Comparison of ENCODE assay signal across 8 cellular contexts in genomic region chr1:97849350-97850339, GRCh38.
DNase-seq lines count a peak whose midpoint lies in the region; ATAC-seq and TF ChIP-seq lines count a peak whose summit lies in the region.

No MANE protein-coding gene starts in this region.

- no peak overlapping the region for H3K56ac ChIP-seq in mesendoderm (ENCODE audit: low read length)

- H3K27me3 ChIP-seq in neutrophil (no peaks in the 10 kb centered on the region), mesendoderm (ENCODE audit: insufficient read depth, low read length, poor library complexity) (no peaks in the 10 kb centered on the region), dorsolateral prefrontal cortex (no peaks in the 10 kb centered on the region)

- H3K9ac ChIP-seq in mesendoderm (ENCODE audit: low read length): no peak overlapping the region

- peak; percentile 40 for ATAC-seq in GM19035 (IDR thresholded peaks at IDR 0.05; ENCODE audit: unreplicated experiment)

- no peak overlapping the region for H2BK5ac ChIP-seq in mesendoderm (ENCODE audit: low read length)

- no peak overlapping the region for H4K5ac ChIP-seq in mesendoderm (ENCODE audit: low read length)

- no peak overlapping the region for H3K18ac ChIP-seq in mesendoderm (ENCODE audit: low read length)

- H3K23ac ChIP-seq in mesendoderm (ENCODE audit: low read length): no peak overlapping the region

- H3K27ac ChIP-seq in neutrophil: peak overlapping the region; percentile 74
- H3K27ac ChIP-seq in mesendoderm (ENCODE audit: low read depth, low read length): no peak overlapping the region
- peak overlapping the region in 11 of 59 donors; percentile 2 to 32 (median 18) for H3K27ac ChIP-seq in dorsolateral prefrontal cortex

- TF ChIP-seq CTCF in astrocyte of the cerebellum (IDR thresholded peaks at IDR 0.05; ENCODE audit: low read depth, low read length, missing control alignments): no peak
- no peak for TF ChIP-seq CTCF in neutrophil (IDR thresholded peaks at IDR 0.05)
- TF ChIP-seq CTCF in dorsolateral prefrontal cortex (IDR thresholded peaks at IDR 0.05 in 54 of 56, conservative IDR thresholded peaks at IDR 0.05 in 2 of 56; ENCODE audit: low read depth in 1 of 56, partially characterized antibody in 56 of 56): no peak

- no peak overlapping the region for H2AK5ac ChIP-seq in mesendoderm (ENCODE audit: low read length)

- H3K79me2 ChIP-seq in mesendoderm (ENCODE audit: control insufficient read depth, insufficient read depth, low read length): no peaks in the 10 kb centered on the region

- no peak overlapping the region for H2BK15ac ChIP-seq in mesendoderm (replicated peaks; ENCODE audit: low read depth)

- no peak overlapping the region for H3K4ac ChIP-seq in mesendoderm (ENCODE audit: low read depth, low read length)

- H3K79me1 ChIP-seq in mesendoderm (ENCODE audit: low read length): no peaks in the 10 kb centered on the region

- in situ Hi-C loops in astrocyte of the cerebellum (cut with HindIII; ENCODE audit: low sequenced_read_pairs): no loop called here

- H3K4me3 ChIP-seq in astrocyte of the cerebellum (ENCODE audit: low read depth, low read length) (no peak overlapping the region), neutrophil (ENCODE audit: low read depth in 1 of 2, low read length in 1 of 2) (no peak overlapping the region), mesendoderm (ENCODE audit: low read length) (no peak overlapping the region), dorsolateral prefrontal cortex (peak overlapping the region in 1 of 59 donors; percentile 24)

- no peak overlapping the region for H3K4me2 ChIP-seq in mesendoderm (ENCODE audit: low read length)

- no CpG with 5 or more reads among the region's 4 CpGs for WGBS in mesendoderm (ENCODE audit: extremely low coverage, insufficient coverage, low lambda C conversion rate)

- no peaks in the 10 kb centered on the region for H3K9me3 ChIP-seq in neutrophil

- H3K4me1 ChIP-seq in neutrophil (ENCODE audit: control insufficient read depth in 1 of 2, insufficient read depth in 1 of 2, low read depth in 1 of 2, low read length in 1 of 2): peaks cover 29 to 30% of the 10 kb centered on the region in 2 experiments
- H3K4me1 ChIP-seq in mesendoderm (ENCODE audit: control insufficient read depth, low read depth, low read length): no peaks in the 10 kb centered on the region

- H3K36me3 ChIP-seq in neutrophil: peaks cover 6% of the 10 kb centered on the region
- H3K36me3 ChIP-seq in mesendoderm (ENCODE audit: control insufficient read depth, insufficient read depth, low read length): no peaks in the 10 kb centered on the region

- no peak overlapping the region for H4K8ac ChIP-seq in mesendoderm (ENCODE audit: low read depth, low read length)

- peak; percentile 61 for DNase-seq in AG08396 (ENCODE audit: low spot score)
- peak; percentile 87 for DNase-seq in MV-4-11 (lab: John Stamatoyannopoulos, UW)
- peak; percentile 66 for DNase-seq in astrocyte of the cerebellum (ENCODE audit: low read depth)
- DNase-seq in mesendoderm: no peak
- no peak for DNase-seq in dorsolateral prefrontal cortex
- no peak for DNase-seq in GM19238 (ENCODE audit: insufficient read length, low spot score)

- intact Hi-C loops in dorsolateral prefrontal cortex (cut with DNase I): no loop called here

- no peak overlapping the region for H2BK120ac ChIP-seq in mesendoderm (ENCODE audit: low read depth, low read length)

Comparison
In these comparisons a context has a peak if more than half of its experiments do, and no peak if none do; other contexts are left out.
1. DNase-seq: peak in AG08396 (single experiment), MV-4-11 (single experiment) and astrocyte of the cerebellum (single experiment); none in mesendoderm (single experiment), dorsolateral prefrontal cortex (0 of 10) and GM19238 (single experiment).